Comparison of ENCODE assay signal across 23 cellular contexts in the genomic region with DNA sequence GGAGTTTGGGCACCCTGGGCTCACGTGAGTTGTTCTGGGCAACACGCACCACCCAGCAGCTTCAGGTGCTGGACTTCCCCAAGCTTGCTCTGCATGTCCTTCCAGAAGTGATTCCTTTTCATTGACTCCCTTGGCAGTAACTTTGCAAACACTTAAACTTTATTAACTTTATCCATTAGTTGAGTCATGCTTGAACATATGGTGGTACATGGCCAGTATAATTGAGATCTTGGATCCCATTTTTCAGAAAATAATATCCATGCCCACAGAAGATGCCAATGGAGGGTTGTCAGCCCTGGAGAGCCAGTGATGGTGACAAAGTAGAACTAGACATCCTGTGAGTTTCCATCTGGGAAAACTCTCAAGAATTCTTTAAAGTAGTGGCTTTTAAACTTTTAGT.
"Had no signal": no experiment of that assay in that cellular context is flagged by ENCODE, and none has a peak within 500 bp of the region (broad histone marks: within the 10 kb centered on the region; RNA-seq: fewer than 3 reads in every experiment).

No MANE protein-coding gene starts in this region.

- H2AFZ ChIP-seq: parathyroid adenoma had no signal

- DNase-seq: dermis blood vessel endothelial cell; effector memory CD4-positive, alpha-beta T cell; erythroblast; esophagus squamous epithelium; gastrocnemius medialis; kidney; mucosa of descending colon; naive B cell; right lobe of liver; small intestine; stimulated activated CD4-positive, alpha-beta T cell treated with anti-CD3 and anti-CD28 coated beads, Interleukin-12 subunit alpha, Interleukin-12 subunit beta, amount 100 ng/mL, for 4 hours; stimulated activated CD4-positive, alpha-beta T cell treated with anti-CD3 and anti-CD28 coated beads, Interleukin-1b, Interleukin-23, amount 100 ng/mL, for 48 hours; stimulated activated CD4-positive, alpha-beta T cell treated with anti-CD3 and anti-CD28 coated beads, Interleukin-4, amount 100 ng/mL, for 24 hours; stimulated activated naive CD4-positive, alpha-beta T cell treated with Interleukin-2 at 50 U/mL for 16 hours; stomach; tibial artery; upper lobe of left lung had no signal

- H3K4me3 ChIP-seq: coronary artery, esophagus squamous epithelium, gastrocnemius medialis, lung, mucosa of descending colon, right lobe of liver, stomach, tibial artery, upper lobe of left lung had no signal

- H3K27me3 ChIP-seq: gastrocnemius medialis, right lobe of liver, stomach, tibial artery, upper lobe of left lung had no signal

- H3K4me1 ChIP-seq: parathyroid adenoma, right lobe of liver, upper lobe of left lung had no signal

- H3K79me2 ChIP-seq: parathyroid adenoma had no signal

- H3K9me3 ChIP-seq: esophagus squamous epithelium, gastrocnemius medialis, mucosa of descending colon, right lobe of liver, stomach, tibial artery, upper lobe of left lung had no signal

- H3K9ac ChIP-seq: parathyroid adenoma had no signal

- ATAC-seq: gastrocnemius medialis; left lobe of liver; mucosa of descending colon; natural killer cell treated with Interleukin-12 subunit alpha and Interleukin-12 subunit beta and Interleukin-15 and Interleukin-18, amount 100 ng/mL, for 72 hours; right lobe of liver; stimulated activated effector memory CD8-positive, alpha-beta T cell treated with anti-CD3 and anti-CD28 coated beads, Interleukin-12 subunit alpha, Interleukin-12 subunit beta, amount 100 ng/mL, for 72 hours had no signal

- H3K27ac ChIP-seq: coronary artery, esophagus squamous epithelium, parathyroid adenoma, right lobe of liver, stomach, upper lobe of left lung had no signal

- H3K36me3 ChIP-seq: esophagus squamous epithelium, gastrocnemius medialis, right lobe of liver, stomach, tibial artery, upper lobe of left lung had no signal
